ENCODE assay signal across 8 cellular contexts in the genomic region with DNA sequence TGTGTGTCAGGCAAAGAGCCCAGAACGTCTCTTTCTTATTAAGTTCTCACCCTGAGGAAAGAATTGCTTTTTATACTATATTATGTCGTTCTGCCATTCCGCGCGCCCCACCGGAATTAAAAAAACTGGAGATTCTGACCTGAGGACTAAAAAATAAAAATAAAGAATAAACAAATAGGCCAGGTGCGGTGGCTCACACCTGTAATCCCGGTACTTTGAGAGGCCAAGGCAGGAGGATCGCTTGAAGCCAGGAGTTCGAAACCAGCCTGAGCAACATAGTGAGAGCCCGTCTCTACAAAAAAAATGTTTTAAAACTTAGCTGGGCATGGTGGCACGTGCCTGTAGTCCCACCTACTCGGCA. TPM values are rescaled to one million over a fixed set of nuclear protein-coding genes. Genes with fewer than 3 reads are reported as not detected.
DNase-seq lines count a peak whose midpoint lies in the region; ATAC-seq and TF ChIP-seq lines count a peak whose summit lies in the region.

No MANE protein-coding gene starts in this region.

- TF ChIP-seq CTCF in heart left ventricle (IDR thresholded peaks at IDR 0.05) (no peak), body of pancreas (IDR thresholded peaks at IDR 0.05) (no peak), upper lobe of right lung (IDR thresholded peaks at IDR 0.05) (no peak)

- no peaks in the 10 kb centered on the region for H3K27me3 ChIP-seq in heart left ventricle
- no peaks in the 10 kb centered on the region for H3K27me3 ChIP-seq in body of pancreas
- H3K27me3 ChIP-seq in muscle layer of colon (ENCODE audit: control insufficient read depth in 1 of 2, insufficient read depth in 2 of 2, low read length in 2 of 2), result no peaks in the 10 kb centered on the region
- no peaks in the 10 kb centered on the region for H3K27me3 ChIP-seq in upper lobe of right lung

- peak overlapping the region; percentile 81 for H3K9ac ChIP-seq in muscle layer of colon (ENCODE audit: low read length)

- H3K4me3 ChIP-seq in heart left ventricle, result peak overlapping the region in 5 of 12 donors; percentile 57 to 78 (median 68)
- no peak overlapping the region for H3K4me3 ChIP-seq in body of pancreas
- peak overlapping the region in 1 of 2 donors; percentile 92 for H3K4me3 ChIP-seq in muscle layer of colon (ENCODE audit: low read depth in 1 of 2, low read length in 2 of 2)
- peak overlapping the region; percentile 64 for H3K4me3 ChIP-seq in upper lobe of right lung

- H3K36me3 ChIP-seq in heart left ventricle (no peaks in the 10 kb centered on the region), body of pancreas (replicated peaks in 1 of 2; ENCODE audit: insufficient read depth in 1 of 2, low read depth in 2 of 2) (no peaks in the 10 kb centered on the region), muscle layer of colon (ENCODE audit: insufficient read depth, low read length) (no peaks in the 10 kb centered on the region), upper lobe of right lung (no peaks in the 10 kb centered on the region)

- no peaks in the 10 kb centered on the region for H3K9me3 ChIP-seq in heart left ventricle
- no peaks in the 10 kb centered on the region for H3K9me3 ChIP-seq in body of pancreas
- H3K9me3 ChIP-seq in muscle layer of colon (ENCODE audit: low read length), result no peaks in the 10 kb centered on the region
- no peaks in the 10 kb centered on the region for H3K9me3 ChIP-seq in upper lobe of right lung

- ATAC-seq in heart left ventricle, result no peak
- ATAC-seq in Right ventricle myocardium inferior, result no peak
- ATAC-seq in body of pancreas, result no peak
- ATAC-seq in upper lobe of right lung, result no peak

- WGBS in heart left ventricle, 4 donors, result 97 to 98% (median 97%) methylated on average over 13 of the region's 13 CpGs
- 97% methylated on average over 13 of the region's 13 CpGs for WGBS in body of pancreas, 2 donors

- H3K27ac ChIP-seq in heart left ventricle (peak overlapping the region; percentile 93 to 100 (median 98)), body of pancreas (peak overlapping the region; percentile 96 to 100 (median 98)), muscle layer of colon (ENCODE audit: low read depth, low read length) (peak overlapping the region; percentile 87), upper lobe of right lung (peak overlapping the region; percentile 99)

- DNase-seq in heart left ventricle (no peak), Right ventricle myocardium inferior (ENCODE audit: missing footprints) (no peak), body of pancreas (peak in 1 of 4 donors; percentile 24), upper lobe of right lung (no peak), NCI-H2227 treated with DMSO at 0.1 percent for 48 hours (lab: John Stamatoyannopoulos, UW) (no peak), NCI-H2107 treated with DMSO at 0.1 percent for 48 hours (lab: John Stamatoyannopoulos, UW; ENCODE audit: unreplicated experiment) (no peak)
- DNase-seq in effector CD8-positive, alpha-beta T cell (lab: John Stamatoyannopoulos, UW), result no peak

- no peak for TF ChIP-seq POLR2A in heart left ventricle (IDR thresholded peaks at IDR 0.05)
- TF ChIP-seq POLR2A in body of pancreas (IDR thresholded peaks at IDR 0.05), result no peak

- intact Hi-C loops in heart left ventricle (cut with DNase I), result loop anchor here in 3 of 10 donors (2.0 kb wide), 4 partner anchors 23 to 67 kb away; a partner anchor contains a TSS
- intact Hi-C loops in Right ventricle myocardium inferior (cut with DNase I), result loop anchor here (2.0 kb wide), 1 partner anchor 31 kb away; a partner anchor contains a TSS
- intact Hi-C loops in body of pancreas (cut with DNase I), result no loop called here
- intact Hi-C loops in upper lobe of right lung (cut with DNase I), result no loop called here

- H3K4me1 ChIP-seq in heart left ventricle (peaks cover 0 to 11% (median 6%) of the 10 kb centered on the region in 12 donors), body of pancreas (peaks cover 7% of the 10 kb centered on the region), muscle layer of colon (ENCODE audit: insufficient read depth, low read length) (peaks cover 3% of the 10 kb centered on the region), upper lobe of right lung (no peaks in the 10 kb centered on the region)

RNA-seq across cellular contexts. Expression of a gene that starts 0.7 kb away (rescaled TPM):
- total RNA-seq in heart left ventricle, result 10 to 100 TPM; 20.5 to 50.2 (median 27.0) TPM
- polyA plus RNA-seq in heart left ventricle, result 10 to 100 TPM; 56.6 to 65.7 TPM
- 40.1 TPM for total RNA-seq in Right ventricle myocardium inferior
- total RNA-seq in body of pancreas, result 10 to 100 TPM; 58.1 to 62.3 TPM
- total RNA-seq in upper lobe of right lung, result 37.3 TPM

RNA-seq across cellular contexts. Expression of a gene that starts 31.7 kb away (rescaled TPM):
- total RNA-seq in heart left ventricle (100 to 1,000 TPM in 8 of 9 donors, 10 to 100 TPM in 1; 96.8 to 240 (median 211) TPM), Right ventricle myocardium inferior (175 TPM), body of pancreas (10 to 100 TPM; 70.9 to 87.2 TPM), upper lobe of right lung (227 TPM)
- 100 to 1,000 TPM in 1 of 2 donors, 10 to 100 TPM in 1; 67.6 to 199 TPM for polyA plus RNA-seq in heart left ventricle

RNA-seq across cellular contexts. Expression of a gene that starts 45.0 kb away (rescaled TPM):
- total RNA-seq in heart left ventricle, result 10 to 100 TPM in 1 of 9 donors, 1 to 10 TPM in 8; 3.7 to 16.1 (median 5.9) TPM
- 10 to 100 TPM in 1 of 2 donors, 1 to 10 TPM in 1; 7.3 to 10.5 TPM for polyA plus RNA-seq in heart left ventricle
- 8.5 TPM for total RNA-seq in Right ventricle myocardium inferior
- total RNA-seq in body of pancreas, result 10 to 100 TPM in 1 of 2 donors, 1 to 10 TPM in 1; 4.9 to 10.2 TPM
- 13.4 TPM for total RNA-seq in upper lobe of right lung
